Comparison of ENCODE assay signal across 21 cellular contexts in the genomic region with DNA sequence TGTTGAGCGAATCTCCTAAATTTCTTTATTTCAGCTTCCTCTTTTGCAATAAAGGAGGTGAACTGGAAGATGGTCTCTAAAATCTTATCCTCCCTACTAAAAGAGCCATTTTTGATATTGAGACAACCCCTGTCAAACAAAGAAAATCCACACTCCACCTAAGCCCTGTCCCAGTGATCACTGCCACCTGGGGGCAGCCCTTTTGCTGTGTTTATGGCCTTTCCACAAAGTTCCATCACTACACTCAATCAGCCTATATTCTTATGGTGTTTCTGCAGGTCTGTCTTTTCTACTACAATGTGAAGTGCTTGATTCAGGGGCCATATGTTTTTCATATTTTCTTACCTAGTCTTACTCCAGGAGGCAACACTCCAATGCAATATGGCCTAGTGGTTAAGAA.
DNase-seq lines count a peak whose midpoint lies in the region; ATAC-seq and TF ChIP-seq lines count a peak whose summit lies in the region.
"Had no signal": no experiment of that assay in that cellular context is flagged by ENCODE, and none has a peak within 500 bp of the region (broad histone marks: within the 10 kb centered on the region; RNA-seq: fewer than 3 reads in every experiment).

No MANE protein-coding gene starts in this region.

- TF ChIP-seq POLR2A in vagina (IDR thresholded peaks at IDR 0.05) = no peak

- H3K4me1 Mint-ChIP-seq in activated CD8-positive, alpha-beta memory T cell treated with anti-CD3 and anti-CD28 coated beads, Interleukin-2, amount 10 ng/mL, durations not matched to agents 7 days and 5 days = no peaks in the 10 kb centered on the region
- H3K4me1 Mint-ChIP-seq: activated naive CD8-positive, alpha-beta T cell treated with anti-CD3 and anti-CD28 coated beads, Interleukin-2, amount 10 ng/mL, durations not matched to agents 7 days and 5 days had no signal

- H3K27ac ChIP-seq in C4-2B (no peak overlapping the region), RWPE2 (ENCODE audit: poor library complexity, severe bottlenecking) (no peak overlapping the region), vagina (no peak overlapping the region)
- H3K27ac ChIP-seq: pancreas had no signal

- H3K4me3 Mint-ChIP-seq in activated CD8-positive, alpha-beta memory T cell treated with anti-CD3 and anti-CD28 coated beads, Interleukin-2, amount 10 ng/mL, durations not matched to agents 7 days and 5 days = no peak overlapping the region
- H3K4me3 Mint-ChIP-seq: activated naive CD8-positive, alpha-beta T cell treated with anti-CD3 and anti-CD28 coated beads, Interleukin-2, amount 10 ng/mL, durations not matched to agents 7 days and 5 days; activated T-helper 1 cell treated with anti-CD3 and anti-CD28 coated beads, Interleukin-12 subunit alpha, Interleukin-12 subunit beta, Interleukin-2, Interleukin-4 antibody, amounts not matched to agents 30 ng/mL and 10 ng/mL and 1 ng/mL, durations not matched to agents 14 hours and 24 hours and 36 hours; brain; stimulated activated naive CD8-positive, alpha-beta T cell treated with anti-CD3 and anti-CD28 coated beads, Interleukin-15, Interleukin-2, amounts not matched to agents 100 ng/mL and 50 ng/mL, for 24 hours had no signal

- no peak overlapping the region for H3K27ac Mint-ChIP-seq in activated CD8-positive, alpha-beta memory T cell treated with anti-CD3 and anti-CD28 coated beads, Interleukin-2, amount 10 ng/mL, durations not matched to agents 7 days and 5 days
- H3K27ac Mint-ChIP-seq: activated naive CD8-positive, alpha-beta T cell treated with anti-CD3 and anti-CD28 coated beads, Interleukin-2, amount 10 ng/mL, durations not matched to agents 7 days and 5 days; activated T-helper 1 cell treated with anti-CD3 and anti-CD28 coated beads, Interleukin-12 subunit alpha, Interleukin-12 subunit beta, Interleukin-2, Interleukin-4 antibody, amounts not matched to agents 30 ng/mL and 10 ng/mL and 1 ng/mL, durations not matched to agents 14 hours and 24 hours and 36 hours; brain; stimulated activated naive CD8-positive, alpha-beta T cell treated with anti-CD3 and anti-CD28 coated beads, Interleukin-15, Interleukin-2, amounts not matched to agents 100 ng/mL and 50 ng/mL, for 24 hours had no signal

- TF ChIP-seq CTCF in C4-2B (conservative IDR thresholded peaks at IDR 0.05) (peak; percentile 24; the same call in 1 of the 2 replicates), RWPE2 (IDR thresholded peaks at IDR 0.05; ENCODE audit: poor library complexity, severe bottlenecking) (peak; percentile 26), vagina (IDR thresholded peaks at IDR 0.05) (no peak)

- no peaks in the 10 kb centered on the region for H3K36me3 Mint-ChIP-seq in activated CD8-positive, alpha-beta memory T cell treated with anti-CD3 and anti-CD28 coated beads, Interleukin-2, amount 10 ng/mL, durations not matched to agents 7 days and 5 days
- H3K36me3 Mint-ChIP-seq: activated naive CD8-positive, alpha-beta T cell treated with anti-CD3 and anti-CD28 coated beads, Interleukin-2, amount 10 ng/mL, durations not matched to agents 7 days and 5 days; brain had no signal

- no peaks in the 10 kb centered on the region for H3K27me3 Mint-ChIP-seq in activated CD8-positive, alpha-beta memory T cell treated with anti-CD3 and anti-CD28 coated beads, Interleukin-2, amount 10 ng/mL, durations not matched to agents 7 days and 5 days
- H3K27me3 Mint-ChIP-seq: activated naive CD8-positive, alpha-beta T cell treated with anti-CD3 and anti-CD28 coated beads, Interleukin-2, amount 10 ng/mL, durations not matched to agents 7 days and 5 days; brain; stimulated activated naive CD8-positive, alpha-beta T cell treated with anti-CD3 and anti-CD28 coated beads, Interleukin-15, Interleukin-2, amounts not matched to agents 100 ng/mL and 50 ng/mL, for 24 hours had no signal

- H3K4me1 ChIP-seq in RWPE2 (ENCODE audit: insufficient read depth, poor library complexity, severe bottlenecking) (no peaks in the 10 kb centered on the region), vagina (no peaks in the 10 kb centered on the region)
- H3K4me1 ChIP-seq: pancreas had no signal

- no peaks in the 10 kb centered on the region for H3K36me3 ChIP-seq in H7 (replicated peaks; ENCODE audit: control insufficient read depth, insufficient read depth, low read length)
- H3K36me3 ChIP-seq in RWPE2 (ENCODE audit: low read depth) = no peaks in the 10 kb centered on the region
- no peaks in the 10 kb centered on the region for H3K36me3 ChIP-seq in vagina
- H3K36me3 ChIP-seq: pancreas had no signal

- H3K27me3 ChIP-seq in H7 (ENCODE audit: control insufficient read depth, insufficient read depth, low read length) (no peaks in the 10 kb centered on the region), RWPE2 (ENCODE audit: insufficient read depth, poor library complexity, severe bottlenecking) (no peaks in the 10 kb centered on the region), vagina (no peaks in the 10 kb centered on the region)
- H3K27me3 ChIP-seq: pancreas had no signal

- H3K4me3 ChIP-seq in H7 (ENCODE audit: insufficient read depth, low read depth, low read length) (no peak overlapping the region), RWPE2 (ENCODE audit: severe bottlenecking) (no peak overlapping the region), vagina (no peak overlapping the region)
- H3K4me3 ChIP-seq: lung, pancreas had no signal

- no peaks in the 10 kb centered on the region for H3K9me3 Mint-ChIP-seq in activated CD8-positive, alpha-beta memory T cell treated with anti-CD3 and anti-CD28 coated beads, Interleukin-2, amount 10 ng/mL, durations not matched to agents 7 days and 5 days (ENCODE audit: low read depth)
- H3K9me3 Mint-ChIP-seq: activated naive CD8-positive, alpha-beta T cell treated with anti-CD3 and anti-CD28 coated beads, Interleukin-2, amount 10 ng/mL, durations not matched to agents 7 days and 5 days; activated T-helper 1 cell treated with anti-CD3 and anti-CD28 coated beads, Interleukin-12 subunit alpha, Interleukin-12 subunit beta, Interleukin-2, Interleukin-4 antibody, amounts not matched to agents 30 ng/mL and 10 ng/mL and 1 ng/mL, durations not matched to agents 14 hours and 24 hours and 36 hours; brain; stimulated activated naive CD8-positive, alpha-beta T cell treated with anti-CD3 and anti-CD28 coated beads, Interleukin-15, Interleukin-2, amounts not matched to agents 100 ng/mL and 50 ng/mL, for 24 hours had no signal

- CTCF ChIA-PET in activated CD8-positive, alpha-beta memory T cell treated with anti-CD3 and anti-CD28 coated beads, Interleukin-2, amount 10 ng/mL, durations not matched to agents 7 days and 5 days (lab: Charles Lee) = no interaction called here

- DNase-seq in H7 (peak; percentile 1), RWPE2 (ENCODE audit: low spot score) (no peak), iPS DF 19.7 (ENCODE audit: low read depth, low spot score) (peak; percentile 3), vagina (ENCODE audit: extremely low spot score in 2 of 2) (no peak)
- DNase-seq in activated CD8-positive, alpha-beta memory T cell treated with anti-CD3 and anti-CD28 coated beads, Interleukin-2, amount 10 ng/mL, durations not matched to agents 7 days and 5 days = no peak
- DNase-seq: activated naive CD8-positive, alpha-beta T cell treated with anti-CD3 and anti-CD28 coated beads, Interleukin-2, amount 10 ng/mL, durations not matched to agents 7 days and 5 days; cortex of kidney; EL; NCI-H187; NCI-H446 treated with DMSO at 0.1 percent for 48 hours; pancreas; SIG-M5; stimulated activated CD4-positive, alpha-beta T cell treated with anti-CD3 and anti-CD28 coated beads, Interleukin-1b, Interleukin-23, amount 100 ng/mL, for 48 hours; trophoblast cell had no signal

- intact Hi-C loops in vagina (cut with DNase I) = no loop called here

- H3K9me3 ChIP-seq in RWPE2 (ENCODE audit: severe bottlenecking) = no peaks in the 10 kb centered on the region
- H3K9me3 ChIP-seq in vagina = no peaks in the 10 kb centered on the region
- H3K9me3 ChIP-seq: pancreas had no signal

- no peak for ATAC-seq in RWPE2 (ENCODE audit: low read depth)
- no peak for ATAC-seq in HG03108 (IDR thresholded peaks at IDR 0.05; ENCODE audit: unreplicated experiment)
- no peak for ATAC-seq in activated CD8-positive, alpha-beta memory T cell treated with anti-CD3 and anti-CD28 coated beads, Interleukin-2, amount 10 ng/mL, durations not matched to agents 7 days and 5 days
- no peak for ATAC-seq in GM18498 (IDR thresholded peaks at IDR 0.05; ENCODE audit: unreplicated experiment)
- ATAC-seq: pancreas had no signal

Comparison
In these comparisons a context has a peak if more than half of its experiments do, and no peak if none do; other contexts are left out.
1. CTCF ChIP-seq: peak in C4-2B (single experiment) and RWPE2 (single experiment); none in vagina (0 of 3).
2. DNase-seq: peak in H7 (single experiment) and iPS DF 19.7 (single experiment); none in RWPE2 (single experiment), vagina (0 of 2) and activated CD8-positive, alpha-beta memory T cell treated with anti-CD3 and anti-CD28 coated beads, Interleukin-2, amount 10 ng/mL, durations not matched to agents 7 days and 5 days (single experiment).